21 cellular contexts compared by ENCODE assay signal in the genomic region with DNA sequence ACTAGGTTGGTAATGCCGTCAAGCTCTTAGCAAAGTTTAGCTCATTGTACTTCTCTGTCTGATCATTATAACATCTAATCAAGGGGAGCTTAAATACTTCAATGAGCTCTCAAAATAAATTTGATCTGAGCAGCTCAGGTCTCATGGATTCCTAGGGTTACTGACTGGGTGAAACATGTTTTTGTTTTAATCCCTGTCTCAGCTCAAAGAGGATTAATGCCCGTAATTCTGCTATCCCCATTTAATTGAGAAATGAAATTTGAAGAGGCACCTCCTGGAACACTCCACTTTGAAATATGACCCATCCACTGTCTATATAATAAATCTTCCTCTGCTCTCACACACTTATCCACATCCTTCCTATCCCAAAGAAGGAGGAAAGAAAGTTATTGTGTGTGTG.
"Had no signal": no experiment of that assay in that cellular context is flagged by ENCODE, and none has a peak within 500 bp of the region (broad histone marks: within the 10 kb centered on the region; RNA-seq: fewer than 3 reads in every experiment).

No MANE protein-coding gene starts in this region.

- ATAC-seq: activated CD4-positive, CD25-positive, alpha-beta regulatory T cell treated with anti-CD3 and anti-CD28 coated beads, Interleukin-2, amount 50 U/mL, for 24 hours; effector memory CD8-positive, alpha-beta T cell; gastrocnemius medialis; stimulated activated effector memory CD8-positive, alpha-beta T cell treated with anti-CD3 and anti-CD28 coated beads, Interleukin-12 subunit alpha, Interleukin-12 subunit beta, amount 100 ng/mL, for 72 hours had no signal

- DNase-seq: activated CD4-positive, alpha-beta T cell treated with anti-CD3 and anti-CD28 coated beads for 48 hours; activated CD4-positive, alpha-beta T cell treated with anti-CD3 and anti-CD28 coated beads, Interleukin-2, amount 50 U/mL, for 48 hours; activated CD8-positive, alpha-beta memory T cell treated with anti-CD3 and anti-CD28 coated beads for 24 hours; activated gamma-delta T cell treated with Interleukin-2 at 50 U/mL for 16 hours; activated naive CD4-positive, alpha-beta T cell treated with anti-CD3 and anti-CD28 coated beads, Interleukin-2, amount 50 U/mL, for 16 hours; amniotic stem cell; caudate nucleus; cortex of kidney; effector memory CD8-positive, alpha-beta T cell; erythroblast; gastrocnemius medialis; glutamatergic neuron; islet precursor cell; midbrain; naive thymus-derived CD4-positive, alpha-beta T cell; ovary; sigmoid colon; small intestine; stimulated activated CD4-positive, alpha-beta T cell treated with anti-CD3 and anti-CD28 coated beads, Interleukin-4, amount 100 ng/mL, for 24 hours had no signal
